In genomic region chr6:72890233-72890632, GRCh38 we compare ENCODE assay signal across 22 cellular contexts.
A peak's percentile ranks its signal among the peaks of the same experiment; 100 is the strongest.
DNase-seq lines count a peak whose midpoint lies in the region; ATAC-seq and TF ChIP-seq lines count a peak whose summit lies in the region.
"Had no signal": no experiment of that assay in that cellular context is flagged by ENCODE, and none has a peak within 500 bp of the region (broad histone marks: within the 10 kb centered on the region; RNA-seq: fewer than 3 reads in every experiment).

No MANE protein-coding gene starts in this region.

- ATAC-seq in stimulated activated effector memory CD8-positive, alpha-beta T cell treated with anti-CD3 and anti-CD28 coated beads, Interleukin-12 subunit alpha, Interleukin-12 subunit beta, amount 100 ng/mL, for 72 hours = peak; percentile 44
- ATAC-seq: GM23338, PC-3 had no signal

- H3K27ac Mint-ChIP-seq in stimulated activated effector memory CD8-positive, alpha-beta T cell treated with anti-CD3 and anti-CD28 coated beads, Interleukin-12 subunit alpha, Interleukin-12 subunit beta, amount 100 ng/mL, for 72 hours = no peak overlapping the region
- H3K27ac Mint-ChIP-seq: GM23338, H9 had no signal

- no peak overlapping the region for H3K27ac ChIP-seq in SJCRH30
- H3K27ac ChIP-seq: BLaER1 had no signal

- H3K36me3 ChIP-seq in SJCRH30 = no peaks in the 10 kb centered on the region

- peaks cover 4% of the 10 kb centered on the region; the same call in 1 of the 2 replicates for H3K4me1 ChIP-seq in SJCRH30
- H3K4me1 ChIP-seq: BLaER1 had no signal

- no peaks in the 10 kb centered on the region for H3K36me3 Mint-ChIP-seq in stimulated activated effector memory CD8-positive, alpha-beta T cell treated with anti-CD3 and anti-CD28 coated beads, Interleukin-12 subunit alpha, Interleukin-12 subunit beta, amount 100 ng/mL, for 72 hours
- H3K36me3 Mint-ChIP-seq: CD4-positive, CD25-positive, alpha-beta regulatory T cell had no signal

- no peaks in the 10 kb centered on the region for H3K27me3 ChIP-seq in SJCRH30
- H3K27me3 ChIP-seq: BLaER1 had no signal

- H3K9me3 ChIP-seq in SJCRH30 (replicated peaks) = no peaks in the 10 kb centered on the region

- no peak for TF ChIP-seq CTCF in GM12865 (IDR thresholded peaks at IDR 0.05; ENCODE audit: insufficient read depth, low read depth, low read length, missing control alignments)

- no peak overlapping the region for H3K4me3 ChIP-seq in GM12865 (ENCODE audit: low read depth, low read length)
- H3K4me3 ChIP-seq in SJCRH30 = no peak overlapping the region
- H3K4me3 ChIP-seq: BLaER1, GM23338 had no signal

- peak; percentile 4 for DNase-seq in NCI-H345 (lab: John Stamatoyannopoulos, UW)
- DNase-seq in NCI-H345 treated with DMSO at 0.1 percent for 48 hours (lab: John Stamatoyannopoulos, UW; ENCODE audit: unreplicated experiment) = no peak
- DNase-seq in GM12865 (ENCODE audit: low read depth) = peak; percentile 15
- peak; percentile 34 for DNase-seq in NCI-H2029 treated with DMSO at 0.1 percent for 48 hours (lab: John Stamatoyannopoulos, UW)
- no peak for DNase-seq in stimulated activated effector memory CD8-positive, alpha-beta T cell treated with anti-CD3 and anti-CD28 coated beads, Interleukin-12 subunit alpha, Interleukin-12 subunit beta, amount 100 ng/mL, for 72 hours (ENCODE audit: low spot score in 2 of 2)
- DNase-seq in SJCRH30 = no peak
- DNase-seq in SK-N-DZ (ENCODE audit: low spot score) = no peak
- DNase-seq: CD4-positive, CD25-positive, alpha-beta regulatory T cell; DMS153; DND-41; H9; NCI-H1048; NCI-H1417; NCI-H1694; NCI-H2081 treated with DMSO at 0.1 percent for 48 hours; NCI-H2227 treated with DMSO at 0.1 percent for 48 hours; NCI-H524 treated with DMSO at 0.1 percent for 48 hours; NCI-H774; NK-92 treated with Interleukin-12 subunit alpha and Interleukin-12 subunit beta, amount 100 ng/mL, for 24 hours; PC-3 had no signal

- H3K4me1 Mint-ChIP-seq in stimulated activated effector memory CD8-positive, alpha-beta T cell treated with anti-CD3 and anti-CD28 coated beads, Interleukin-12 subunit alpha, Interleukin-12 subunit beta, amount 100 ng/mL, for 72 hours = no peaks in the 10 kb centered on the region
- H3K4me1 Mint-ChIP-seq: GM23338, H9 had no signal

- H3K4me3 Mint-ChIP-seq in stimulated activated effector memory CD8-positive, alpha-beta T cell treated with anti-CD3 and anti-CD28 coated beads, Interleukin-12 subunit alpha, Interleukin-12 subunit beta, amount 100 ng/mL, for 72 hours = no peak overlapping the region
- H3K4me3 Mint-ChIP-seq: CD4-positive, CD25-positive, alpha-beta regulatory T cell; GM23338; H9 had no signal

- H3K9me3 Mint-ChIP-seq in stimulated activated effector memory CD8-positive, alpha-beta T cell treated with anti-CD3 and anti-CD28 coated beads, Interleukin-12 subunit alpha, Interleukin-12 subunit beta, amount 100 ng/mL, for 72 hours = peaks cover 10% of the 10 kb centered on the region

Comparison
In these comparisons a context has a peak if more than half of its experiments do, and no peak if none do; other contexts are left out.
1. DNase-seq: peak in NCI-H345 (single experiment), GM12865 (single experiment) and NCI-H2029 treated with DMSO at 0.1 percent for 48 hours (single experiment); none in NCI-H345 treated with DMSO at 0.1 percent for 48 hours (single experiment), stimulated activated effector memory CD8-positive, alpha-beta T cell treated with anti-CD3 and anti-CD28 coated beads, Interleukin-12 subunit alpha, Interleukin-12 subunit beta, amount 100 ng/mL, for 72 hours (0 of 2), SJCRH30 (0 of 2) and SK-N-DZ (single experiment).